ENCODE assay signal across 12 cellular contexts in the genomic region with DNA sequence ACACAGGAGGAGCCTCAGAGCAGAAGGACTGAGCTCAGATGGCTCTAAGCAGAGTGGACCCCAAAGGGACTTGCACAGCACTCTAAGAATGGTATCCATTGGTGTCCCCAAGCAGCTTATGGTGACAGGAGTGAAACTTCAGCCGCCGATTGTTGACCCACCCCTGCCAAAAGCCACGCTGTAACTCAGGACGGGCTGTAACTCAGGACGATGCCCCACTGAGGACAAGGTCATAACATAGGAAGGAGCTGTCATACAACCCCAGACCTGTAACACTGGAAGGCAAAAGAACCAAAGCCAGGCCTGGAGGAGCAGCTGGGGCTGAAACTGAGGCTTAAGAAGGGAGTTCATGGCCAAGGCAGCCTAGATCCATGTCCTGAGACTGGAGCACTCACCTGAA. TPM values are rescaled to one million over a fixed set of nuclear protein-coding genes. Genes with fewer than 3 reads are reported as not detected.
DNase-seq lines count a peak whose midpoint lies in the region; ATAC-seq, FAIRE-seq and TF ChIP-seq lines count a peak whose summit lies in the region.
"Had no signal": no experiment of that assay in that cellular context is flagged by ENCODE, and none has a peak within 500 bp of the region (broad histone marks: within the 10 kb centered on the region; RNA-seq: fewer than 3 reads in every experiment).

No MANE protein-coding gene starts in this region.

- WGBS in right cardiac atrium, result 74% methylated on average over 5 of the region's 5 CpGs
- WGBS in spleen, 5 donors, result 85 to 97% (median 88%) methylated on average over 4 to 5 of the region's 5 CpGs

- FAIRE-seq in astrocyte (lab: Jason Lieb, UNC), result no peak
- FAIRE-seq in H54 (lab: Jason Lieb, UNC), result no peak
- FAIRE-seq: D721Med had no signal

- H4K20me1 ChIP-seq in PC-9 (ENCODE audit: insufficient read depth) (peaks cover 36% of the 10 kb centered on the region), astrocyte (ENCODE audit: insufficient read depth, low read length) (peaks cover 56% of the 10 kb centered on the region), MM.1S (ENCODE audit: insufficient read depth, low read length) (peaks cover 52% of the 10 kb centered on the region)

- H3K4me2 ChIP-seq in PC-9, result no peak overlapping the region; the same call in 1 of the 2 replicates
- H3K4me2 ChIP-seq in astrocyte (ENCODE audit: low read length), result peak overlapping the region; percentile 76
- H3K4me2 ChIP-seq in MM.1S (ENCODE audit: low read depth, low read length), result no peak overlapping the region

- H3K27ac Mint-ChIP-seq in astrocyte (ENCODE audit: unreplicated experiment), result peak overlapping the region; percentile 89

- H3F3A ChIP-seq in PC-9 (ENCODE audit: insufficient read depth, low read depth), result peaks cover 45% of the 10 kb centered on the region; the same call in 1 of the 2 replicates
- H3F3A ChIP-seq in MM.1S (ENCODE audit: insufficient read depth, low read length), result no peaks in the 10 kb centered on the region

- H3K9me3 ChIP-seq in PC-9 (ENCODE audit: insufficient read depth, low read depth) (no peaks in the 10 kb centered on the region), astrocyte (ENCODE audit: insufficient read depth, low read depth, low read length) (no peaks in the 10 kb centered on the region), right cardiac atrium (ENCODE audit: control insufficient read depth, low read length) (no peaks in the 10 kb centered on the region), spleen (no peaks in the 10 kb centered on the region), MM.1S (replicated peaks; ENCODE audit: insufficient read depth, low read length) (no peaks in the 10 kb centered on the region)
- H3K9me3 ChIP-seq: ovary had no signal

- POLR2A ChIA-PET in PC-9 (lab: Charles Lee; ENCODE audit: unreplicated experiment), result interaction anchor here (0.8 kb wide), 1 partner anchor 30 kb away, joined by 8 read pairs; no protein-coding TSS in a partner anchor

- peaks cover 61% of the 10 kb centered on the region for H3K4me1 Mint-ChIP-seq in astrocyte (ENCODE audit: low read depth, unreplicated experiment)

- DNase-seq in PC-9 (peak in 1 of 2 experiments; percentile 33), astrocyte (ENCODE audit: low read depth) (no peak), right cardiac atrium (no peak), spleen (no peak), MM.1S (no peak), H54 (ENCODE audit: insufficient read length, low spot score) (no peak)
- DNase-seq: amygdala, NCI-H1105 treated with DMSO at 0.1 percent for 48 hours, NCI-H526, ovary had no signal

- H3K27me3 Mint-ChIP-seq in astrocyte (ENCODE audit: low read depth, unreplicated experiment), result no peaks in the 10 kb centered on the region

- H3K9me3 Mint-ChIP-seq in astrocyte (ENCODE audit: unreplicated experiment), result no peaks in the 10 kb centered on the region

- H3K9ac ChIP-seq in astrocyte (ENCODE audit: low read length) (peak overlapping the region; percentile 78), MM.1S (ENCODE audit: low read length) (no peak overlapping the region)

- TF ChIP-seq POLR2A in spleen (IDR thresholded peaks at IDR 0.05), result no peak
- no peak for TF ChIP-seq POLR2A in H54 (IDR thresholded peaks at IDR 0.05; ENCODE audit: low read depth, low read length)

- peaks cover 17% of the 10 kb centered on the region for H3K36me3 Mint-ChIP-seq in astrocyte (ENCODE audit: low read depth, unreplicated experiment)

- CTCF ChIA-PET in PC-9 (lab: Charles Lee), result interaction anchor here (0.6 to 1.2 kb wide), 3 partner anchors 12 to 1587 kb away, joined by 3 to 13 read pairs (median 4); no protein-coding TSS in a partner anchor

- ATAC-seq in right cardiac atrium (no peak), GM19324 (IDR thresholded peaks at IDR 0.05; ENCODE audit: low FRiP score, unreplicated experiment) (no peak)

- H3K27ac ChIP-seq in PC-9 (peak overlapping the region; percentile 67), astrocyte (ENCODE audit: low read depth, low read length) (peak overlapping the region; percentile 98), right cardiac atrium (ENCODE audit: low read length) (peak overlapping the region; percentile 99), spleen (peak overlapping the region in 5 of 8 donors; percentile 7 to 79 (median 73)), MM.1S (ENCODE audit: low read length) (no peak overlapping the region)

- peaks cover 81% of the 10 kb centered on the region for H3K79me2 ChIP-seq in PC-9 (ENCODE audit: low read depth)
- H3K79me2 ChIP-seq in astrocyte (ENCODE audit: insufficient read depth, low read length), result peaks cover 96% of the 10 kb centered on the region
- H3K79me2 ChIP-seq in MM.1S (ENCODE audit: low read length), result peaks cover 98% of the 10 kb centered on the region

- H2AFZ ChIP-seq in PC-9, result no peak overlapping the region
- H2AFZ ChIP-seq in astrocyte (ENCODE audit: low read depth, low read length), result no peak overlapping the region
- H2AFZ ChIP-seq in MM.1S (ENCODE audit: low read length), result no peak overlapping the region

- H3K4me3 ChIP-seq in PC-9 (no peak overlapping the region), astrocyte (ENCODE audit: insufficient read depth, low read depth, low read length) (peak overlapping the region; percentile 12), right cardiac atrium (ENCODE audit: low read length) (no peak overlapping the region), spleen (no peak overlapping the region), MM.1S (ENCODE audit: low read length) (no peak overlapping the region)
- H3K4me3 ChIP-seq: ovary had no signal

- no peaks in the 10 kb centered on the region for H3K9me2 ChIP-seq in PC-9 (ENCODE audit: insufficient read depth)
- no peaks in the 10 kb centered on the region for H3K9me2 ChIP-seq in MM.1S (replicated peaks; ENCODE audit: insufficient read depth, low read length)

- intact Hi-C loops in PC-9 (cut with micrococcal nuclease; ENCODE audit: unreplicated experiment), result no loop called here
- intact Hi-C loops in right cardiac atrium (cut with DNase I), result no loop called here
- intact Hi-C loops in spleen (cut with DNase I; ENCODE audit: low total_unique reads), result no loop called here

- H3K36me3 ChIP-seq in PC-9 (ENCODE audit: low read depth) (peaks cover 45% of the 10 kb centered on the region), astrocyte (ENCODE audit: insufficient read depth, low read length) (peaks cover 33% of the 10 kb centered on the region), spleen (peaks cover 0 to 59% (median 25%) of the 10 kb centered on the region in 6 donors), MM.1S (replicated peaks; ENCODE audit: insufficient read depth, low read length) (peaks cover 17% of the 10 kb centered on the region; the same call in 1 of the 2 replicates)
- H3K36me3 ChIP-seq: ovary had no signal

- no peaks in the 10 kb centered on the region for H3K27me3 ChIP-seq in PC-9 (ENCODE audit: insufficient read depth, low read depth)
- no peaks in the 10 kb centered on the region for H3K27me3 ChIP-seq in astrocyte (ENCODE audit: insufficient read depth, low read length)
- no peaks in the 10 kb centered on the region for H3K27me3 ChIP-seq in right cardiac atrium (ENCODE audit: control insufficient read depth, insufficient read depth)
- no peaks in the 10 kb centered on the region for H3K27me3 ChIP-seq in spleen (replicated peaks in 1 of 7)
- no peaks in the 10 kb centered on the region for H3K27me3 ChIP-seq in MM.1S (replicated peaks; ENCODE audit: insufficient read depth, low read length)
- H3K27me3 ChIP-seq: ovary had no signal

- BruUV-seq in PC-9 (replicated peaks; lab: Mats Ljungman, UMichigan), result TSS peak; percentile 7

- peaks cover 38% of the 10 kb centered on the region for H3K4me1 ChIP-seq in PC-9 (replicated peaks; ENCODE audit: insufficient read depth)
- H3K4me1 ChIP-seq in astrocyte (ENCODE audit: insufficient read depth, low read length), result peaks cover 57% of the 10 kb centered on the region
- H3K4me1 ChIP-seq in right cardiac atrium (ENCODE audit: control insufficient read depth, insufficient read depth, low read length), result peaks cover 29% of the 10 kb centered on the region
- peaks cover 13 to 48% (median 34%) of the 10 kb centered on the region in 6 donors for H3K4me1 ChIP-seq in spleen
- no peaks in the 10 kb centered on the region for H3K4me1 ChIP-seq in MM.1S (ENCODE audit: low read length)

- H3K4me3 Mint-ChIP-seq in astrocyte (ENCODE audit: unreplicated experiment), result no peak overlapping the region

- no peak for TF ChIP-seq CTCF in PC-9 (conservative IDR thresholded peaks at IDR 0.05)
- no peak for TF ChIP-seq CTCF in astrocyte (IDR thresholded peaks at IDR 0.05; ENCODE audit: insufficient read depth, low read depth, low read length)
- no peak for TF ChIP-seq CTCF in spleen (IDR thresholded peaks at IDR 0.05 in 8 of 11, conservative IDR thresholded peaks at IDR 0.05 in 3 of 11)
- no peak for TF ChIP-seq CTCF in MM.1S (IDR thresholded peaks at IDR 0.05; ENCODE audit: low read length)

RNA-seq across cellular contexts. Expression of gene CD59, which starts 14.2 kb away (rescaled TPM):
- total RNA-seq in PC-9 (2021) (288 and 291 TPM in 2 replicates), astrocyte (587 and 662 TPM in 2 replicates), right cardiac atrium (100 to 1,000 TPM; 619 to 780 (median 669) TPM), spleen (100 to 1,000 TPM; 163 to 281 (median 213) TPM)
- polyA plus RNA-seq in right cardiac atrium (245 TPM), spleen (10 to 100 TPM; 21.6 to 62.1 (median 57.9) TPM)

RNA-seq across cellular contexts. Expression of gene C11orf91, which starts 21.4 kb away (rescaled TPM):
- total RNA-seq in PC-9 (2021) (0.90 TPM in 1 of 2 replicates, not detected in the other), astrocyte (not detected in 2 replicates), right cardiac atrium (1 to 10 TPM in 1 of 4 donors, not detected in 3; 1.9 TPM), spleen (under 1 TPM in 1 of 7 donors, not detected in 6; 0.85 TPM)
- polyA plus RNA-seq in right cardiac atrium (not detected), spleen (not detected)
- polyA plus RNA-seq: ovary had no signal

RNA-seq across cellular contexts. Expression of gene FBXO3, which starts 52.3 kb away (rescaled TPM):
- total RNA-seq in PC-9 (2021), result 28.3 and 32.9 TPM in 2 replicates
- total RNA-seq in astrocyte, result 23.5 and 25.2 TPM in 2 replicates
- total RNA-seq in right cardiac atrium, result 10 to 100 TPM; 30.2 to 40.8 (median 39.2) TPM
- polyA plus RNA-seq in right cardiac atrium, result 27.3 TPM
- total RNA-seq in spleen, result 10 to 100 TPM; 26.5 to 58.3 (median 32.8) TPM
- 10 to 100 TPM; 15.6 to 18.2 (median 15.9) TPM for polyA plus RNA-seq in spleen
